In the genomic region with DNA sequence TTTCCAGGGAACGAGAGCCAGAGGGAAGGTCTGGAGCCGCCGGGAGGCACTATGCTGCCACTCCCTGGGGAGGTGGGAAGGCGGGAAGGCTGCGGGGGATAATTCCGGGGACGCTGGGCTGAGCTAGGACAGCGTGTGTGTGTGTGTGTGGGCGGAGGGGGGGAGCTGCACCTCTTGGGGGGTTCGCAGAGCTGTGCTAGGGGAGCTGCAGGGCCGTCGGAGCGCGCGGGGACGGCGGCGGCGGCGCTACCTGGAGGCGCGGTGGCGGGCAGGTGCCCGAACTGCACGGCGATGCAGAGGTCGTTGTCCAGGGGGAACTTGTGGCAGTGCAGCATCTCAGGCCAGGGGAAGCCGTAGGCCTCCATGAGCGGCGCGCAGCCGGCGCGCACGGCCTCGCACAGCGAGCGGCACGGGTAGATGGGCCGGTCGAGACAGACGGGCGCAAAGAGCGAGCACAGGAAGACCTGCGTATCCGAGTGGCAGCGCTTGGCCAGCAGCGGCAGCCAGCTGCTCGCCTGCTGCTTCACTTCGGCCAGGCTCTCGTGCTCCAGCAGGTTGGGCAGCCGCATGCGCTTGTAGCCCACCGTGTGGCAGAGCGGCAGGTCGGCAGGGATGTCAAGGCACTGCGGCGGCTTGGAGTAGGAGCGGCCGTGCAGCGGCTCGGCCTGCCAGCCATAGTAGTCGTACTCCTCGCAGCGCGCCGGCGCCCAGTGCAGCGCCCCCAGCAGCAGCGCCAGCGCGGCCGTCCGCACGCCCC, we compare ENCODE assay signal across 1 cellular context.
TF ChIP-seq lines count a peak whose summit lies in the region.

No MANE protein-coding gene starts in this region.

TF ChIP-seq in HEK293, 187 proteins besides CTCF, POLR2A, EP300 and RAD21 (continued from another document):
- TF ChIP-seq EGR2 (tag by site-specific recombination; IDR thresholded peaks at IDR 0.05; ENCODE audit: low read depth) (peak; percentile 84), ZIC2 (tag by site-specific recombination; IDR thresholded peaks at IDR 0.05) (peak; percentile 91), GLIS1 (tag by site-specific recombination; IDR thresholded peaks at IDR 0.05) (peak; percentile 99), ZFHX2 (tag by site-specific recombination; conservative IDR thresholded peaks at IDR 0.05) (peak; percentile 91), ZBTB8A (tag by site-specific recombination; IDR thresholded peaks at IDR 0.05) (peak; percentile 33), GLIS2 (tag by site-specific recombination; IDR thresholded peaks at IDR 0.05) (peak; percentile 71; the same call in 1 of the 2 replicates), ZNF214 (tag by site-specific recombination; IDR thresholded peaks at IDR 0.05; ENCODE audit: borderline replicate concordance) (no peak), ZNF626 (tag by site-specific recombination; IDR thresholded peaks at IDR 0.05) (no peak), ZBTB20 (tag by site-specific recombination; IDR thresholded peaks at IDR 0.05) (peak; percentile 48; the same call in 1 of the 2 replicates), ZNF335 (tag by site-specific recombination; conservative IDR thresholded peaks at IDR 0.05) (peak; percentile 83), ZBTB17 (tag by site-specific recombination; IDR thresholded peaks at IDR 0.05) (peak; percentile 91), ZNF549 (tag by site-specific recombination; IDR thresholded peaks at IDR 0.05) (no peak), ZBTB7A (tag by site-specific recombination; IDR thresholded peaks at IDR 0.05; ENCODE audit: low read depth) (peak; percentile 22; the same call in 1 of the 2 replicates), ZNF449 (tag by site-specific recombination; IDR thresholded peaks at IDR 0.05) (peak; percentile 51; the same call in 1 of the 2 replicates), ZBTB48 (tag by site-specific recombination; IDR thresholded peaks at IDR 0.05) (peak; percentile 70; the same call in 1 of the 2 replicates), ZBTB10 (tag by site-specific recombination; IDR thresholded peaks at IDR 0.05) (peak; percentile 26; the same call in 1 of the 2 replicates), PBX3 (CRISPR knock-in tag; IDR thresholded peaks at IDR 0.05) (0 out of 2 replicates have a peak, but pooled peaks have one; percentile 32), ZNF777 (tag by site-specific recombination; IDR thresholded peaks at IDR 0.05; ENCODE audit: borderline replicate concordance) (peak; percentile 98)
- TF ChIP-seq, protein P1, sequence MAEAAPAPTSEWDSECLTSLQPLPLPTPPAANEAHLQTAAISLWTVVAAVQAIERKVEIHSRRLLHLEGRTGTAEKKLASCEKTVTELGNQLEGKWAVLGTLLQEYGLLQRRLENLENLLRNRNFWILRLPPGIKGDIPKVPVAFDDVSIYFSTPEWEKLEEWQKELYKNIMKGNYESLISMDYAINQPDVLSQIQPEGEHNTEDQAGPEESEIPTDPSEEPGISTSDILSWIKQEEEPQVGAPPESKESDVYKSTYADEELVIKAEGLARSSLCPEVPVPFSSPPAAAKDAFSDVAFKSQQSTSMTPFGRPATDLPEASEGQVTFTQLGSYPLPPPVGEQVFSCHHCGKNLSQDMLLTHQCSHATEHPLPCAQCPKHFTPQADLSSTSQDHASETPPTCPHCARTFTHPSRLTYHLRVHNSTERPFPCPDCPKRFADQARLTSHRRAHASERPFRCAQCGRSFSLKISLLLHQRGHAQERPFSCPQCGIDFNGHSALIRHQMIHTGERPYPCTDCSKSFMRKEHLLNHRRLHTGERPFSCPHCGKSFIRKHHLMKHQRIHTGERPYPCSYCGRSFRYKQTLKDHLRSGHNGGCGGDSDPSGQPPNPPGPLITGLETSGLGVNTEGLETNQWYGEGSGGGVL (tag by site-specific recombination; IDR thresholded peaks at IDR 0.05), result peak; percentile 96
- TF ChIP-seq, protein P2, sequence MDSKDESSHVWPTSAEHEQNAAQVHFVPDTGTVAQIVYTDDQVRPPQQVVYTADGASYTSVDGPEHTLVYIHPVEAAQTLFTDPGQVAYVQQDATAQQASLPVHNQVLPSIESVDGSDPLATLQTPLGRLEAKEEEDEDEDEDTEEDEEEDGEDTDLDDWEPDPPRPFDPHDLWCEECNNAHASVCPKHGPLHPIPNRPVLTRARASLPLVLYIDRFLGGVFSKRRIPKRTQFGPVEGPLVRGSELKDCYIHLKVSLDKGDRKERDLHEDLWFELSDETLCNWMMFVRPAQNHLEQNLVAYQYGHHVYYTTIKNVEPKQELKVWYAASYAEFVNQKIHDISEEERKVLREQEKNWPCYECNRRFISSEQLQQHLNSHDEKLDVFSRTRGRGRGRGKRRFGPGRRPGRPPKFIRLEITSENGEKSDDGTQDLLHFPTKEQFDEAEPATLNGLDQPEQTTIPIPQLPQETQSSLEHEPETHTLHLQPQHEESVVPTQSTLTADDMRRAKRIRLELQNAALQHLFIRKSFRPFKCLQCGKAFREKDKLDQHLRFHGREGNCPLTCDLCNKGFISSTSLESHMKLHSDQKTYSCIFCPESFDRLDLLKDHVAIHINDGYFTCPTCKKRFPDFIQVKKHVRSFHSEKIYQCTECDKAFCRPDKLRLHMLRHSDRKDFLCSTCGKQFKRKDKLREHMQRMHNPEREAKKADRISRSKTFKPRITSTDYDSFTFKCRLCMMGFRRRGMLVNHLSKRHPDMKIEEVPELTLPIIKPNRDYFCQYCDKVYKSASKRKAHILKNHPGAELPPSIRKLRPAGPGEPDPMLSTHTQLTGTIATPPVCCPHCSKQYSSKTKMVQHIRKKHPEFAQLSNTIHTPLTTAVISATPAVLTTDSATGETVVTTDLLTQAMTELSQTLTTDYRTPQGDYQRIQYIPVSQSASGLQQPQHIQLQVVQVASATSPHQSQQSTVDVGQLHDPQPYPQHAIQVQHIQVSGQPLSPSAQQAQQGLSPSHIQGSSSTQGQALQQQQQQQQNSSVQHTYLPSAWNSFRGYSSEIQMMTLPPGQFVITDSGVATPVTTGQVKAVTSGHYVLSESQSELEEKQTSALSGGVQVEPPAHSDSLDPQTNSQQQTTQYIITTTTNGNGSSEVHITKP (tag by site-specific recombination; IDR thresholded peaks at IDR 0.05), result peak; percentile 58; the same call in 1 of the 2 replicates
